ENCODE assay signal across 14 cellular contexts in the genomic region with DNA sequence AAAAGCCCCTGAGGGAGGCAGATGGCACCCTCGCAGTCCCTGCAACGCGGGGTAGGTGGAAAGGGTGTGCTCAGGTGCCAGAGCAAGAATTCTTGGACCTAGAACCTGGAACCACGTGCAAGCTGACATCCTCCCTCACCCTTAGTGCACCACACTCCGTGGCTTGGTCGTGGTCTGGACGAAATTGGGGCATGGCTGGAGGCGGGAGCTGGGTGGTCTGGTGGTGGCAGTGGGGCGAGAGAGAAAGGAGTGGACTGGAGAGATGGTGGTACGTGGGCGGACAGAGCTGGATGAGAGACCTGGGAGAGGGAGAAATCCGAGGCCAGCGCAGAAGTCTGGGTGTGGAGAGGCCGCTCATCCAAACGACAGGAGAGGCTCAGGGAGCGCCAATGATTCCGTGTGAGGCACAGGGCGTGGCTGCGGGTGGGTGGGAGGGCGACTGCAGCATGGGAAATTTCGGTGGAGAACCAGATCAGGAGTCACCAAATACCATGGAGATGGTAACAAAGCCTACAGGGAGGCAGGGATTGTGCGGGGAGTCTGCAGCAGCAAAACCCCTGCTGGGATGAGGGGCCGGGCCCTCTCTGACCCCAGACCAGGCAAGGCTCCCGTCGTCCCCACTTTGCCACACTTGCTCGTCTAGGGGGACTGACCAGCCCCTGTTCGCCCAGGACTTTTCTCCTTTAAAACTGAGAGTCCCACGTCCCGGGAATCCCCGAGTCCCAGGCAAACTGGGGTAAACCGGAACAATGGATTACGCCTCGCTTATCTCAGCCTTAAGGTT. TPM values are rescaled to one million over a fixed set of nuclear protein-coding genes. Genes with fewer than 3 reads are reported as not detected.
DNase-seq lines count a peak whose midpoint lies in the region; ATAC-seq and TF ChIP-seq lines count a peak whose summit lies in the region.
"Had no signal": no experiment of that assay in that cellular context is flagged by ENCODE, and none has a peak within 500 bp of the region (broad histone marks: within the 10 kb centered on the region; RNA-seq: fewer than 3 reads in every experiment).

No MANE protein-coding gene starts in this region.

- peaks cover 27% of the 10 kb centered on the region for H3K4me1 Mint-ChIP-seq in brain

- peaks cover 6% of the 10 kb centered on the region for H3K27me3 Mint-ChIP-seq in brain

- no peaks in the 10 kb centered on the region for H3K36me3 ChIP-seq in left ventricle myocardium inferior
- no peaks in the 10 kb centered on the region for H3K36me3 ChIP-seq in mucosa of descending colon (ENCODE audit: low read depth)
- H3K36me3 ChIP-seq: BE2C had no signal

- H3K27ac ChIP-seq in left ventricle myocardium inferior (replicated peaks) = no peak overlapping the region
- H3K27ac ChIP-seq in right cardiac atrium (ENCODE audit: low read length) = no peak overlapping the region
- H3K27ac ChIP-seq: HL-60 had no signal

- intact Hi-C loops in left ventricle myocardium inferior (cut with micrococcal nuclease) (no loop called here), right cardiac atrium (cut with DNase I) (loop anchor here (2.0 to 10.0 kb wide), 6 partner anchors 154 to 694 kb away; a partner anchor contains a TSS), mucosa of descending colon (cut with DNase I, micrococcal nuclease) (loop anchor here in 1 of 2 donors (10.0 kb wide), 1 partner anchor 284 kb away; a partner anchor contains a TSS)

- peak overlapping the region in 3 of 5 experiments; percentile 36 to 94 (median 55) for H3K27ac Mint-ChIP-seq in brain
- H3K27ac Mint-ChIP-seq: activated T-helper 1 cell treated with anti-CD3 and anti-CD28 coated beads, Interleukin-12 subunit alpha, Interleukin-12 subunit beta, Interleukin-2, Interleukin-4 antibody, amounts not matched to agents 30 ng/mL and 10 ng/mL and 1 ng/mL, durations not matched to agents 14 hours and 24 hours and 36 hours; dendritic cell treated with granulocyte-macrophage colony-stimulating factor and Interleukin-4, amounts not matched to agents 40 ng/mL and 50 ng/mL, for 4 days had no signal

- no peaks in the 10 kb centered on the region for H3K9me3 ChIP-seq in left ventricle myocardium inferior (replicated peaks)
- H3K9me3 ChIP-seq in right cardiac atrium (ENCODE audit: control insufficient read depth, low read length) = no peaks in the 10 kb centered on the region
- no peaks in the 10 kb centered on the region for H3K9me3 ChIP-seq in mucosa of descending colon
- H3K9me3 ChIP-seq: BE2C had no signal

- H3K4me3 Mint-ChIP-seq in brain = peak overlapping the region; percentile 51 to 76 (median 70)
- H3K4me3 Mint-ChIP-seq: activated T-helper 1 cell treated with anti-CD3 and anti-CD28 coated beads, Interleukin-12 subunit alpha, Interleukin-12 subunit beta, Interleukin-2, Interleukin-4 antibody, amounts not matched to agents 30 ng/mL and 10 ng/mL and 1 ng/mL, durations not matched to agents 14 hours and 24 hours and 36 hours; dendritic cell treated with granulocyte-macrophage colony-stimulating factor and Interleukin-4, amounts not matched to agents 40 ng/mL and 50 ng/mL, for 4 days; natural killer cell had no signal

- peak overlapping the region; percentile 52 for H3K4me3 ChIP-seq in left ventricle myocardium inferior
- no peak overlapping the region for H3K4me3 ChIP-seq in right cardiac atrium (ENCODE audit: low read length)
- no peak overlapping the region for H3K4me3 ChIP-seq in mucosa of descending colon

- H3K27me3 ChIP-seq in left ventricle myocardium inferior (ENCODE audit: low read depth) = peaks cover 4% of the 10 kb centered on the region
- no peaks in the 10 kb centered on the region for H3K27me3 ChIP-seq in right cardiac atrium (ENCODE audit: control insufficient read depth, insufficient read depth)
- H3K27me3 ChIP-seq: BE2C had no signal

- no peak for TF ChIP-seq CTCF in left ventricle myocardium inferior (IDR thresholded peaks at IDR 0.05; ENCODE audit: borderline replicate concordance)
- no peak for TF ChIP-seq CTCF in brain (conservative IDR thresholded peaks at IDR 0.05)
- TF ChIP-seq CTCF in mucosa of descending colon (IDR thresholded peaks at IDR 0.05) = no peak

- no peaks in the 10 kb centered on the region for H3K9me3 Mint-ChIP-seq in brain
- H3K9me3 Mint-ChIP-seq: activated T-helper 1 cell treated with anti-CD3 and anti-CD28 coated beads, Interleukin-12 subunit alpha, Interleukin-12 subunit beta, Interleukin-2, Interleukin-4 antibody, amounts not matched to agents 30 ng/mL and 10 ng/mL and 1 ng/mL, durations not matched to agents 14 hours and 24 hours and 36 hours; dendritic cell treated with granulocyte-macrophage colony-stimulating factor and Interleukin-4, amounts not matched to agents 40 ng/mL and 50 ng/mL, for 4 days; natural killer cell had no signal

- H3K4me1 ChIP-seq in left ventricle myocardium inferior (peaks cover 11% of the 10 kb centered on the region), right cardiac atrium (ENCODE audit: control insufficient read depth, insufficient read depth, low read length) (no peaks in the 10 kb centered on the region), mucosa of descending colon (ENCODE audit: low read depth) (peaks cover 20% of the 10 kb centered on the region)
- H3K4me1 ChIP-seq: BE2C had no signal

- no peak for ATAC-seq in right cardiac atrium
- ATAC-seq in mucosa of descending colon = peak; percentile 50
- no peak for ATAC-seq in HG02642 (IDR thresholded peaks at IDR 0.05; ENCODE audit: poor library complexity, unreplicated experiment)
- ATAC-seq in GM18868 (IDR thresholded peaks at IDR 0.05; ENCODE audit: unreplicated experiment) = no peak

- 65% methylated on average over 33 of the region's 33 CpGs for WGBS in right cardiac atrium

- H3K36me3 Mint-ChIP-seq in brain = no peaks in the 10 kb centered on the region
- H3K36me3 Mint-ChIP-seq: natural killer cell had no signal

- DNase-seq in left ventricle myocardium inferior = no peak
- DNase-seq in right cardiac atrium = no peak
- peak in 2 of 3 donors; percentile 42 to 54 for DNase-seq in mucosa of descending colon
- no peak for DNase-seq in glomerular visceral epithelial cell (ENCODE audit: extremely low spot score)
- DNase-seq in cerebellar cortex (ENCODE audit: low spot score) = no peak
- DNase-seq: NCI-H1417 treated with DMSO at 0.1 percent for 48 hours had no signal

RNA-seq across cellular contexts. Expression of a gene that starts 31.9 kb away (rescaled TPM):
- total RNA-seq in left ventricle myocardium inferior (not detected), right cardiac atrium (not detected), mucosa of descending colon (under 1 TPM in 2 of 3 donors, not detected in 1; 0.09 to 0.26 TPM)
- polyA plus RNA-seq in right cardiac atrium (not detected), brain (ENCODE audit: insufficient read depth, low read depth, low replicate concordance) (not detected)
- total RNA-seq: activated T-helper 1 cell treated with anti-CD3 and anti-CD28 coated beads, Interleukin-12 subunit alpha, Interleukin-12 subunit beta, Interleukin-2, Interleukin-4 antibody, amounts not matched to agents 30 ng/mL and 10 ng/mL and 1 ng/mL, durations not matched to agents 14 hours and 24 hours and 36 hours had no signal

Comparison
In these comparisons a context has a peak if more than half of its experiments do, and no peak if none do; other contexts are left out.
1. DNase-seq: peak in mucosa of descending colon (2 of 3); none in left ventricle myocardium inferior (single experiment), right cardiac atrium (0 of 3), glomerular visceral epithelial cell (single experiment) and cerebellar cortex (single experiment).